In genomic region chr9:34518896-34519295, GRCh38 we compare ENCODE assay signal across 21 cellular contexts.
"Had no signal": no experiment of that assay in that cellular context is flagged by ENCODE, and none has a peak within 500 bp of the region (broad histone marks: within the 10 kb centered on the region; RNA-seq: fewer than 3 reads in every experiment).

No MANE protein-coding gene starts in this region.

- H3K36me3 Mint-ChIP-seq: naive thymus-derived CD4-positive, alpha-beta T cell had no signal

- DNase-seq: activated CD4-positive, alpha-beta T cell treated with anti-CD3 and anti-CD28 coated beads for 4 hours; activated CD4-positive, alpha-beta T cell treated with anti-CD3 and anti-CD28 coated beads, Interleukin-2, amount 50 U/mL, for 4 hours; activated CD4-positive, CD25-positive, alpha-beta regulatory T cell; activated naive CD4-positive, alpha-beta T cell treated with anti-CD3 and anti-CD28 coated beads, Interleukin-2, amount 50 U/mL, for 16 hours; activated T-cell treated with anti-CD3 and anti-CD28 coated beads for 4 hours; activated T-cell treated with anti-CD3 and anti-CD28 coated beads, Interleukin-2, amount 50 U/mL, for 72 hours; amniotic stem cell; effector CD8-positive, alpha-beta T cell; gastrocnemius medialis; midbrain; naive thymus-derived CD4-positive, alpha-beta T cell; occipital lobe; stimulated activated CD4-positive, alpha-beta T cell treated with anti-CD3 and anti-CD28 coated beads, Interleukin-15, amount 100 ng/mL, for 24 hours; stimulated activated CD4-positive, alpha-beta T cell treated with anti-CD3 and anti-CD28 coated beads, Interleukin-2, amount 100 ng/mL, for 24 hours; stimulated activated naive CD4-positive, alpha-beta T cell; T-helper 1 cell had no signal

- H3K4me3 Mint-ChIP-seq: activated T-cell treated with anti-CD3 and anti-CD28 coated beads, Interleukin-2, amount 50 U/mL, for 72 hours; central memory CD8-positive, alpha-beta T cell; naive thymus-derived CD4-positive, alpha-beta T cell; T-helper 2 cell treated with Interferon-gamma antibody and Interleukin-4, amounts not matched to agents 5 μg/mL and 100 μg/mL, for 36 hours had no signal

- H3K9me3 ChIP-seq: gastrocnemius medialis, right atrium auricular region, suprapubic skin, tibial nerve had no signal

- H3K27ac ChIP-seq: gastrocnemius medialis, right atrium auricular region, suprapubic skin, tibial nerve had no signal

- H3K27ac Mint-ChIP-seq: activated T-cell treated with anti-CD3 and anti-CD28 coated beads, Interleukin-2, amount 50 U/mL, for 72 hours; naive thymus-derived CD4-positive, alpha-beta T cell; T-helper 2 cell treated with Interferon-gamma antibody and Interleukin-4, amounts not matched to agents 5 μg/mL and 100 μg/mL, for 36 hours had no signal

- H3K27me3 Mint-ChIP-seq: central memory CD8-positive, alpha-beta T cell had no signal

- ATAC-seq: activated T-cell treated with anti-CD3 and anti-CD28 coated beads, Interleukin-2, amount 50 U/mL, for 72 hours; gastrocnemius medialis; naive thymus-derived CD4-positive, alpha-beta T cell had no signal

- H3K36me3 ChIP-seq: gastrocnemius medialis, right atrium auricular region, suprapubic skin, tibial nerve had no signal

- H3K9me3 Mint-ChIP-seq: activated T-cell treated with anti-CD3 and anti-CD28 coated beads, Interleukin-2, amount 50 U/mL, for 72 hours; central memory CD8-positive, alpha-beta T cell; naive thymus-derived CD4-positive, alpha-beta T cell; T-helper 2 cell treated with Interferon-gamma antibody and Interleukin-4, amounts not matched to agents 5 μg/mL and 100 μg/mL, for 36 hours had no signal

- H3K4me3 ChIP-seq: gastrocnemius medialis, right atrium auricular region, suprapubic skin, tibial nerve had no signal

- H3K27me3 ChIP-seq: gastrocnemius medialis, right atrium auricular region, suprapubic skin, tibial nerve had no signal
